In genomic region chr2:112615051-112615450, GRCh38 we compare ENCODE assay signal across 22 cellular contexts.
"Had no signal": no experiment of that assay in that cellular context is flagged by ENCODE, and none has a peak within 500 bp of the region (broad histone marks: within the 10 kb centered on the region; RNA-seq: fewer than 3 reads in every experiment).

No MANE protein-coding gene starts in this region.

- H3K27me3 ChIP-seq: ovary, right atrium auricular region, transverse colon, uterus had no signal

- H3K27ac Mint-ChIP-seq: activated naive CD4-positive, alpha-beta T cell treated with anti-CD3 and anti-CD28 coated beads for 36 hours; brain; mesothelial cell of epicardium; naive thymus-derived CD8-positive, alpha-beta T cell; stimulated activated effector memory CD8-positive, alpha-beta T cell treated with anti-CD3 and anti-CD28 coated beads, Interleukin-12 subunit alpha, Interleukin-12 subunit beta, amount 100 ng/mL, for 72 hours had no signal

- H3K4me3 Mint-ChIP-seq: activated naive CD4-positive, alpha-beta T cell treated with anti-CD3 and anti-CD28 coated beads for 36 hours; activated T-cell treated with anti-CD3 and anti-CD28 coated beads, Interleukin-2, amount 50 U/mL, for 4 hours; brain; mesothelial cell of epicardium; naive thymus-derived CD8-positive, alpha-beta T cell; stimulated activated effector memory CD8-positive, alpha-beta T cell treated with anti-CD3 and anti-CD28 coated beads, Interleukin-12 subunit alpha, Interleukin-12 subunit beta, amount 100 ng/mL, for 72 hours had no signal

- H3K9me3 ChIP-seq: lower lobe of right lung, ovary, psoas muscle, right atrium auricular region, transverse colon, uterus had no signal

- H3K9me3 Mint-ChIP-seq: activated naive CD4-positive, alpha-beta T cell treated with anti-CD3 and anti-CD28 coated beads for 36 hours; activated T-cell treated with anti-CD3 and anti-CD28 coated beads, Interleukin-2, amount 50 U/mL, for 4 hours; naive thymus-derived CD8-positive, alpha-beta T cell; stimulated activated effector memory CD8-positive, alpha-beta T cell treated with anti-CD3 and anti-CD28 coated beads, Interleukin-12 subunit alpha, Interleukin-12 subunit beta, amount 100 ng/mL, for 72 hours had no signal

- H3K4me3 ChIP-seq: lower lobe of right lung, ovary, psoas muscle, right atrium auricular region, transverse colon, uterus had no signal

- ATAC-seq: activated T-cell treated with anti-CD3 and anti-CD28 coated beads, Interleukin-2, amount 50 U/mL, for 4 hours; foreskin keratinocyte; lower lobe of right lung; naive thymus-derived CD8-positive, alpha-beta T cell; psoas muscle; stimulated activated effector memory CD8-positive, alpha-beta T cell treated with anti-CD3 and anti-CD28 coated beads, Interleukin-12 subunit alpha, Interleukin-12 subunit beta, amount 100 ng/mL, for 72 hours had no signal

- H3K4me1 Mint-ChIP-seq: brain; stimulated activated effector memory CD8-positive, alpha-beta T cell treated with anti-CD3 and anti-CD28 coated beads, Interleukin-12 subunit alpha, Interleukin-12 subunit beta, amount 100 ng/mL, for 72 hours had no signal

- H3K4me1 ChIP-seq: foreskin keratinocyte, lower lobe of right lung, psoas muscle, right atrium auricular region, transverse colon, uterus had no signal

- H3K27me3 Mint-ChIP-seq: brain had no signal

- DNase-seq: activated CD4-positive, CD25-positive, alpha-beta regulatory T cell treated with anti-CD3 and anti-CD28 coated beads, Interleukin-2, amount 50 U/mL, for 72 hours; activated CD8-positive, alpha-beta memory T cell treated with anti-CD3 and anti-CD28 coated beads, Interleukin-2, amount 50 U/mL, for 4 hours; activated naive CD4-positive, alpha-beta T cell treated with anti-CD3 and anti-CD28 coated beads for 36 hours; activated T-cell treated with anti-CD3 and anti-CD28 coated beads, Interleukin-2, amount 50 U/mL, for 4 hours; aorta; caudate nucleus; dermis blood vessel endothelial cell; effector CD8-positive, alpha-beta T cell; foreskin keratinocyte; kidney; lower lobe of right lung; ovary; psoas muscle; stimulated activated CD4-positive, alpha-beta T cell treated with anti-CD3 and anti-CD28 coated beads, Interleukin-1b, Interleukin-23, amount 100 ng/mL, for 48 hours; T1000; uterus had no signal

- H3K36me3 Mint-ChIP-seq: mesothelial cell of epicardium; stimulated activated effector memory CD8-positive, alpha-beta T cell treated with anti-CD3 and anti-CD28 coated beads, Interleukin-12 subunit alpha, Interleukin-12 subunit beta, amount 100 ng/mL, for 72 hours had no signal

- H3K36me3 ChIP-seq: lower lobe of right lung, ovary, right atrium auricular region, transverse colon, uterus had no signal

- H3K27ac ChIP-seq: foreskin keratinocyte, lower lobe of right lung, ovary, psoas muscle, right atrium auricular region, transverse colon, uterus had no signal

- FAIRE-seq: kidney had no signal
